Comparison of ENCODE assay signal across 1 cellular context in genomic region chr7:74495112-74495880, GRCh38.
TF ChIP-seq lines count a peak whose summit lies in the region.

No MANE protein-coding gene starts in this region.

TF ChIP-seq in GM23338, 12 proteins besides CTCF, POLR2A, EP300 and RAD21 (continued from another document):
- TF ChIP-seq, protein P1, sequence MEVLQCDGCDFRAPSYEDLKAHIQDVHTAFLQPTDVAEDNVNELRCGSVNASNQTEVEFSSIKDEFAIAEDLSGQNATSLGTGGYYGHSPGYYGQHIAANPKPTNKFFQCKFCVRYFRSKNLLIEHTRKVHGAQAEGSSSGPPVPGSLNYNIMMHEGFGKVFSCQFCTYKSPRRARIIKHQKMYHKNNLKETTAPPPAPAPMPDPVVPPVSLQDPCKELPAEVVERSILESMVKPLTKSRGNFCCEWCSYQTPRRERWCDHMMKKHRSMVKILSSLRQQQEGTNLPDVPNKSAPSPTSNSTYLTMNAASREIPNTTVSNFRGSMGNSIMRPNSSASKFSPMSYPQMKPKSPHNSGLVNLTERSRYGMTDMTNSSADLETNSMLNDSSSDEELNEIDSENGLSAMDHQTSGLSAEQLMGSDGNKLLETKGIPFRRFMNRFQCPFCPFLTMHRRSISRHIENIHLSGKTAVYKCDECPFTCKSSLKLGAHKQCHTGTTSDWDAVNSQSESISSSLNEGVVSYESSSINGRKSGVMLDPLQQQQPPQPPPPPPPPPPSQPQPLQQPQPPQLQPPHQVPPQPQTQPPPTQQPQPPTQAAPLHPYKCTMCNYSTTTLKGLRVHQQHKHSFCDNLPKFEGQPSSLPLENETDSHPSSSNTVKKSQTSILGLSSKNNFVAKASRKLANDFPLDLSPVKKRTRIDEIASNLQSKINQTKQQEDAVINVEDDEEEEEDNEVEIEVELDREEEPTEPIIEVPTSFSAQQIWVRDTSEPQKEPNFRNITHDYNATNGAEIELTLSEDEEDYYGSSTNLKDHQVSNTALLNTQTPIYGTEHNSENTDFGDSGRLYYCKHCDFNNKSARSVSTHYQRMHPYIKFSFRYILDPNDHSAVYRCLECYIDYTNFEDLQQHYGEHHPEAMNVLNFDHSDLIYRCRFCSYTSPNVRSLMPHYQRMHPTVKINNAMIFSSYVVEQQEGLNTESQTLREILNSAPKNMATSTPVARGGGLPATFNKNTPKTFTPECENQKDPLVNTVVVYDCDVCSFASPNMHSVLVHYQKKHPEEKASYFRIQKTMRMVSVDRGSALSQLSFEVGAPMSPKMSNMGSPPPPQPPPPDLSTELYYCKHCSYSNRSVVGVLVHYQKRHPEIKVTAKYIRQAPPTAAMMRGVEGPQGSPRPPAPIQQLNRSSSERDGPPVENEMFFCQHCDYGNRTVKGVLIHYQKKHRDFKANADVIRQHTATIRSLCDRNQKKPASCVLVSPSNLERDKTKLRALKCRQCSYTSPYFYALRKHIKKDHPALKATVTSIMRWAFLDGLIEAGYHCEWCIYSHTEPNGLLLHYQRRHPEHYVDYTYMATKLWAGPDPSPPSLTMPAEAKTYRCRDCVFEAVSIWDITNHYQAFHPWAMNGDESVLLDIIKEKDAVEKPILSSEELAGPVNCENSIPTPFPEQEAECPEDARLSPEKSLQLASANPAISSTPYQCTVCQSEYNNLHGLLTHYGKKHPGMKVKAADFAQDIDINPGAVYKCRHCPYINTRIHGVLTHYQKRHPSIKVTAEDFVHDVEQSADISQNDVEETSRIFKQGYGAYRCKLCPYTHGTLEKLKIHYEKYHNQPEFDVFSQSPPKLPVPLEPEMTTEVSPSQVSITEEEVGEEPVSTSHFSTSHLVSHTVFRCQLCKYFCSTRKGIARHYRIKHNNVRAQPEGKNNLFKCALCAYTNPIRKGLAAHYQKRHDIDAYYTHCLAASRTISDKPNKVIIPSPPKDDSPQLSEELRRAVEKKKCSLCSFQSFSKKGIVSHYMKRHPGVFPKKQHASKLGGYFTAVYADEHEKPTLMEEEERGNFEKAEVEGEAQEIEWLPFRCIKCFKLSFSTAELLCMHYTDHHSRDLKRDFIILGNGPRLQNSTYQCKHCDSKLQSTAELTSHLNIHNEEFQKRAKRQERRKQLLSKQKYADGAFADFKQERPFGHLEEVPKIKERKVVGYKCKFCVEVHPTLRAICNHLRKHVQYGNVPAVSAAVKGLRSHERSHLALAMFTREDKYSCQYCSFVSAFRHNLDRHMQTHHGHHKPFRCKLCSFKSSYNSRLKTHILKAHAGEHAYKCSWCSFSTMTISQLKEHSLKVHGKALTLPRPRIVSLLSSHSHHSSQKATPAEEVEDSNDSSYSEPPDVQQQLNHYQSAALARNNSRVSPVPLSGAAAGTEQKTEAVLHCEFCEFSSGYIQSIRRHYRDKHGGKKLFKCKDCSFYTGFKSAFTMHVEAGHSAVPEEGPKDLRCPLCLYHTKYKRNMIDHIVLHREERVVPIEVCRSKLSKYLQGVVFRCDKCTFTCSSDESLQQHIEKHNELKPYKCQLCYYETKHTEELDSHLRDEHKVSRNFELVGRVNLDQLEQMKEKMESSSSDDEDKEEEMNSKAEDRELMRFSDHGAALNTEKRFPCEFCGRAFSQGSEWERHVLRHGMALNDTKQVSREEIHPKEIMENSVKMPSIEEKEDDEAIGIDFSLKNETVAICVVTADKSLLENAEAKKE (CRISPR knock-in tag; IDR thresholded peaks at IDR 0.05), result no peak
- TF ChIP-seq JUNB (IDR thresholded peaks at IDR 0.05; ENCODE audit: unreplicated experiment), result no peak
